Comparison of ENCODE assay signal across 8 cellular contexts in genomic region chrX:49840679-49841078, GRCh38. TPM values are rescaled to one million over a fixed set of nuclear protein-coding genes. Genes with fewer than 3 reads are reported as not detected.
DNase-seq lines count a peak whose midpoint lies in the region; ATAC-seq, FAIRE-seq and TF ChIP-seq lines count a peak whose summit lies in the region.

No MANE protein-coding gene starts in this region.

- no peaks in the 10 kb centered on the region for H3K36me3 Mint-ChIP-seq in activated T-cell treated with anti-CD3 and anti-CD28 coated beads, Interleukin-2, amount 50 U/mL, for 4 hours (ENCODE audit: insufficient read depth)
- H3K36me3 Mint-ChIP-seq in glutamatergic neuron (ENCODE audit: unreplicated experiment) = no peaks in the 10 kb centered on the region

- H3K9me3 Mint-ChIP-seq in activated T-cell treated with anti-CD3 and anti-CD28 coated beads, Interleukin-2, amount 50 U/mL, for 4 hours = no peaks in the 10 kb centered on the region
- H3K9me3 Mint-ChIP-seq in glutamatergic neuron (ENCODE audit: unreplicated experiment) = no peaks in the 10 kb centered on the region

- no peak overlapping the region for H3K4me3 Mint-ChIP-seq in activated T-cell treated with anti-CD3 and anti-CD28 coated beads, Interleukin-2, amount 50 U/mL, for 4 hours
- H3K4me3 Mint-ChIP-seq in glutamatergic neuron (ENCODE audit: unreplicated experiment) = no peak overlapping the region

- peak; percentile 61; the same call in 2 of the 3 replicates for TF ChIP-seq CTCF in GM12872 (IDR thresholded peaks at IDR 0.05; ENCODE audit: insufficient read depth, low read depth, low read length)
- TF ChIP-seq CTCF in glutamatergic neuron (IDR thresholded peaks at IDR 0.05; ENCODE audit: partially characterized antibody, unreplicated experiment) = peak; percentile 20

- no peaks in the 10 kb centered on the region for H3K27me3 Mint-ChIP-seq in activated T-cell treated with anti-CD3 and anti-CD28 coated beads, Interleukin-2, amount 50 U/mL, for 4 hours (ENCODE audit: low read depth)
- H3K27me3 Mint-ChIP-seq in glutamatergic neuron (ENCODE audit: unreplicated experiment) = no peaks in the 10 kb centered on the region

- no peak overlapping the region for H3K27ac Mint-ChIP-seq in glutamatergic neuron (ENCODE audit: unreplicated experiment)

- DNase-seq in HTR-8/SVneo (ENCODE audit: insufficient read length, low spot score) = peak; percentile 26
- peak; percentile 12 for DNase-seq in NOMO-1 treated with dmso at 0.1 percent for 144 hours (lab: John Stamatoyannopoulos, UW; ENCODE audit: unreplicated experiment)
- DNase-seq in activated T-cell treated with anti-CD3 and anti-CD28 coated beads, Interleukin-2, amount 50 U/mL, for 4 hours = peak; percentile 16
- DNase-seq in glutamatergic neuron = peak; percentile 71
- DNase-seq in pons (ENCODE audit: low spot score) = peak; percentile 16

- peak; percentile 73 to 80 for ATAC-seq in activated T-cell treated with anti-CD3 and anti-CD28 coated beads, Interleukin-2, amount 50 U/mL, for 4 hours
- no peak for ATAC-seq in HG02884 (IDR thresholded peaks at IDR 0.05; ENCODE audit: unreplicated experiment)
- no peak for ATAC-seq in HG02642 (IDR thresholded peaks at IDR 0.05; ENCODE audit: poor library complexity, unreplicated experiment)

- no peak for FAIRE-seq in HTR-8/SVneo (lab: Jason Lieb, UNC)

- no peaks in the 10 kb centered on the region for H3K4me1 Mint-ChIP-seq in activated T-cell treated with anti-CD3 and anti-CD28 coated beads, Interleukin-2, amount 50 U/mL, for 4 hours (ENCODE audit: low read depth)
- no peaks in the 10 kb centered on the region for H3K4me1 Mint-ChIP-seq in glutamatergic neuron (ENCODE audit: low read depth, unreplicated experiment)

RNA-seq across cellular contexts. Expression of gene PAGE4, which starts 11.6 kb away (rescaled TPM):
- total RNA-seq in activated T-cell treated with anti-CD3 and anti-CD28 coated beads, Interleukin-2, amount 50 U/mL, for 4 hours = not detected
- not detected for total RNA-seq in glutamatergic neuron (ENCODE audit: unreplicated experiment)

RNA-seq across cellular contexts. Expression of gene USP27X, which starts 38.6 kb away (rescaled TPM):
- 1 to 10 TPM; 1.1 to 1.6 (median 1.1) TPM for total RNA-seq in activated T-cell treated with anti-CD3 and anti-CD28 coated beads, Interleukin-2, amount 50 U/mL, for 4 hours
- 4.2 TPM for total RNA-seq in glutamatergic neuron (ENCODE audit: unreplicated experiment)

Comparison
In these comparisons a context has a peak if more than half of its experiments do, and no peak if none do; other contexts are left out.
1. DNase-seq: peak in every context shown above with its lines; median percentile 71 in glutamatergic neuron; 26 in HTR-8/SVneo; 16 in activated T-cell treated with anti-CD3 and anti-CD28 coated beads, Interleukin-2, amount 50 U/mL, for 4 hours; 16 in pons; 12 in NOMO-1 treated with dmso at 0.1 percent for 144 hours.
2. ATAC-seq: peak in activated T-cell treated with anti-CD3 and anti-CD28 coated beads, Interleukin-2, amount 50 U/mL, for 4 hours (2 of 2); none in HG02884 (single experiment) and HG02642 (single experiment).